ENCODE assay signal across 8 cellular contexts in genomic region chrX:53441531-53442321, GRCh38. TPM values are rescaled to one million over a fixed set of nuclear protein-coding genes. Genes with fewer than 3 reads are reported as not detected.
DNase-seq lines count a peak whose midpoint lies in the region; ATAC-seq and TF ChIP-seq lines count a peak whose summit lies in the region.

No MANE protein-coding gene starts in this region.

- H3K4me3 ChIP-seq in Caco-2 (ENCODE audit: low read depth, low read length) = peak overlapping the region; percentile 31
- H3K4me3 ChIP-seq in neutrophil (ENCODE audit: low read depth in 1 of 2, low read length in 1 of 2) = peak overlapping the region; percentile 60 to 66

- CTCF ChIA-PET in Caco-2 (lab: Charles Lee) = no interaction called here
- CTCF ChIA-PET in RWPE1 (lab: Yijun Ruan, JAX) = no interaction called here

- no peaks in the 10 kb centered on the region for H3K36me3 Mint-ChIP-seq in Caco-2 (ENCODE audit: insufficient read depth, unreplicated experiment)

- DNase-seq in Caco-2 (peak; percentile 83 to 84), LHCN-M2 (ENCODE audit: low read depth) (peak; percentile 59), RWPE1 (ENCODE audit: low spot score) (peak; percentile 74), foreskin keratinocyte (peak in 1 of 2 donors; percentile 50), substantia nigra (lab: John Stamatoyannopoulos, UW) (peak in 45 of 49 donors; percentile 0 to 86 (median 28))
- DNase-seq in activated gamma-delta T cell treated with anti-CD3 and anti-CD28 coated beads, Interleukin-2, amount 50 U/mL, for 16 hours (ENCODE audit: low read depth) = peak; percentile 59

- no peaks in the 10 kb centered on the region for H3K4me1 Mint-ChIP-seq in Caco-2 (ENCODE audit: low read depth, unreplicated experiment)

- H3K27ac Mint-ChIP-seq in Caco-2 (ENCODE audit: unreplicated experiment) = no peak overlapping the region

- TF ChIP-seq CTCF in Caco-2 (IDR thresholded peaks at IDR 0.05; ENCODE audit: insufficient read depth in 1 of 2, low read depth in 1 of 2, low read length in 1 of 2, severe bottlenecking in 1 of 2, unreplicated experiment in 1 of 2) (no peak), RWPE1 (conservative IDR thresholded peaks at IDR 0.05; ENCODE audit: low read depth) (no peak), foreskin keratinocyte (conservative IDR thresholded peaks at IDR 0.05) (no peak), neutrophil (IDR thresholded peaks at IDR 0.05) (no peak)

- BruUV-seq in Caco-2 (replicated peaks; lab: Mats Ljungman, UMichigan) = no TSS peak

- H3K4me1 ChIP-seq in Caco-2 (no peaks in the 10 kb centered on the region), foreskin keratinocyte (no peaks in the 10 kb centered on the region), neutrophil (ENCODE audit: control insufficient read depth in 1 of 2, insufficient read depth in 1 of 2, low read depth in 1 of 2, low read length in 1 of 2) (peaks cover 16 to 24% of the 10 kb centered on the region in 2 experiments)

- peak; percentile 71 for ATAC-seq in GM21619 (IDR thresholded peaks at IDR 0.05; ENCODE audit: unreplicated experiment)
- ATAC-seq in foreskin keratinocyte = peak; percentile 51

- H3K36me3 ChIP-seq in Caco-2 (ENCODE audit: control insufficient read depth, insufficient read depth, low read length) (no peaks in the 10 kb centered on the region), neutrophil (no peaks in the 10 kb centered on the region)

- H3K27me3 ChIP-seq in Caco-2 (replicated peaks; ENCODE audit: control insufficient read depth, insufficient read depth, low read length) (no peaks in the 10 kb centered on the region), foreskin keratinocyte (no peaks in the 10 kb centered on the region), neutrophil (no peaks in the 10 kb centered on the region)

- intact Hi-C loops in Caco-2 (cut with micrococcal nuclease; ENCODE audit: unreplicated experiment) = loop anchor here (2.0 kb wide), 1 partner anchor 19 kb away; the partner anchor contains the start of genes RIBC1 and SMC1A

- H3K27me3 Mint-ChIP-seq in Caco-2 (ENCODE audit: insufficient read depth, unreplicated experiment) = no peaks in the 10 kb centered on the region

- no peaks in the 10 kb centered on the region for H3K9me3 ChIP-seq in Caco-2
- no peaks in the 10 kb centered on the region for H3K9me3 ChIP-seq in neutrophil

- H3K4me3 Mint-ChIP-seq in Caco-2 (ENCODE audit: unreplicated experiment) = peak overlapping the region; percentile 75

- H3K27ac ChIP-seq in RWPE1 (peak overlapping the region; percentile 92), foreskin keratinocyte (no peak overlapping the region), neutrophil (peak overlapping the region; percentile 71), substantia nigra (ENCODE audit: low read depth, low read length, poor library complexity, severe bottlenecking) (no peak overlapping the region)

- POLR2A ChIA-PET in Caco-2 (lab: Charles Lee) = interaction anchor here (0.6 kb wide), 1 partner anchor 19 kb away, joined by 4 read pairs; the partner anchor contains the start of genes RIBC1 and SMC1A
- POLR2A ChIA-PET in RWPE1 (lab: Yijun Ruan, JAX; ENCODE audit: low non-redundant PET) = no interaction called here

- no peaks in the 10 kb centered on the region for H3K9me3 Mint-ChIP-seq in Caco-2 (ENCODE audit: unreplicated experiment)

RNA-seq across cellular contexts. Expression of gene HSD17B10, which starts 7.6 kb away (rescaled TPM):
- total RNA-seq in Caco-2 (2022) (129 and 137 TPM in 2 replicates), LHCN-M2 (2014; rRNA removed) (68.3 and 76.3 TPM in 2 replicates), foreskin keratinocyte (111 and 113 TPM in 2 replicates)
- polyA plus RNA-seq in LHCN-M2 (2012) = 123 TPM
- polyA plus RNA-seq in foreskin keratinocyte = 161 and 172 TPM in 2 replicates

RNA-seq across cellular contexts. Expression of gene RIBC1, which starts 19.1 kb away (rescaled TPM):
- total RNA-seq in Caco-2 (2022) = 0.88 and 0.95 TPM in 2 replicates
- total RNA-seq in LHCN-M2 (2014; rRNA removed) = 0.13 and 0.40 TPM in 2 replicates
- 0.39 TPM for polyA plus RNA-seq in LHCN-M2 (2012)
- total RNA-seq in foreskin keratinocyte = 0.35 and 0.58 TPM in 2 replicates
- polyA plus RNA-seq in foreskin keratinocyte = 0.56 and 0.61 TPM in 2 replicates

RNA-seq across cellular contexts. Expression of gene SMC1A, which starts 19.3 kb away (rescaled TPM):
- 92.4 and 102 TPM in 2 replicates for total RNA-seq in Caco-2 (2022)
- total RNA-seq in LHCN-M2 (2014; rRNA removed) = 35.7 and 53.2 TPM in 2 replicates
- 29.0 TPM for polyA plus RNA-seq in LHCN-M2 (2012)
- 53.8 and 69.8 TPM in 2 replicates for total RNA-seq in foreskin keratinocyte
- 8.5 and 11.4 TPM in 2 replicates for polyA plus RNA-seq in foreskin keratinocyte

Comparison
In these comparisons a context has a peak if more than half of its experiments do, and no peak if none do; other contexts are left out.
1. H3K27ac ChIP-seq: peak in RWPE1 (single experiment) and neutrophil (single experiment); none in foreskin keratinocyte (single experiment) and substantia nigra (single experiment).